10 cellular contexts compared by ENCODE assay signal in the genomic region with DNA sequence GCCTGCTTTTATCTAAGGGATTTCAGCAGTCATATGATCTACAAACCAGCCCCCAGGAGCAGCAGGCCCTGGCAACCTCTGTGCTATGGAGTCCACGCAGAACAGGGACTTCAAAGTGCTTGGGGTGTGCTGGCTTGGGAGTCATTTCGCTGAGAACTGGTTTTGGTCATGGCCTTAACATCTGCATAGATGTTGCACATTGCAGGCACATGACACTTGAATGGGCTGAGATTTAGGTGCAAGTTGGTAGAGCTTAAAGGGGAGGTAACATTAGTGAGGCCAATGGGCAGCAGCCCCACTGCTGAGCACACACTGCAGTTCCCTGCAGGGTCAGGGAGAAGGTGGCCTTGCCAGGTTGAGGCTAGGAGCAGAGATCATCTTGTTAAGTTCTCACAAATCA. TPM values are rescaled to one million over a fixed set of nuclear protein-coding genes. Genes with fewer than 3 reads are reported as not detected.
DNase-seq lines count a peak whose midpoint lies in the region; ATAC-seq and TF ChIP-seq lines count a peak whose summit lies in the region.
"Had no signal": no experiment of that assay in that cellular context is flagged by ENCODE, and none has a peak within 500 bp of the region (broad histone marks: within the 10 kb centered on the region; RNA-seq: fewer than 3 reads in every experiment).

No MANE protein-coding gene starts in this region.

- H3K9me3 Mint-ChIP-seq in CD14-positive monocyte (no peaks in the 10 kb centered on the region), osteocyte (ENCODE audit: unreplicated experiment) (no peaks in the 10 kb centered on the region)

- no peak overlapping the region for H2BK15ac ChIP-seq in IMR-90 (ENCODE audit: low read depth, low read length)

- no peak overlapping the region for H3K4me3 Mint-ChIP-seq in CD14-positive monocyte
- H3K4me3 Mint-ChIP-seq in osteocyte (ENCODE audit: unreplicated experiment): no peak overlapping the region

- H3K9me1 ChIP-seq in IMR-90 (ENCODE audit: insufficient read depth, low read length): peaks cover 26% of the 10 kb centered on the region

- no TSS peak for BruUV-seq in IMR-90 (replicated peaks; lab: Mats Ljungman, UMichigan)

- H2BK120ac ChIP-seq in IMR-90 (ENCODE audit: low read depth, low read length): no peak overlapping the region

- in situ Hi-C loops in IMR-90 (cut with MboI; ENCODE audit: low sequenced_read_pairs): no loop called here

- H4K91ac ChIP-seq in IMR-90 (ENCODE audit: insufficient read depth, low read depth, low read length): no peak overlapping the region

- CTCF ChIA-PET in IMR-90 (lab: Yijun Ruan, JAX) (interaction anchor here (0.8 kb wide), 1 partner anchor 474 kb away, joined by 3 read pairs; no protein-coding TSS in a partner anchor), HEK293T (lab: Yijun Ruan, JAX) (no interaction called here)

- H2BK20ac ChIP-seq in IMR-90 (ENCODE audit: low read depth, low read length): no peak overlapping the region

- peaks cover 30 to 75% of the 10 kb centered on the region in 2 experiments for H3K79me1 ChIP-seq in IMR-90 (ENCODE audit: low read depth in 1 of 2, low read length in 2 of 2)

- dilution Hi-C loops in IMR-90 (cut with HindIII; ENCODE audit: low sequenced_read_pairs, unreplicated experiment): no loop called here

- H3K14ac ChIP-seq in IMR-90 (replicated peaks; ENCODE audit: low read depth, low read length): no peak overlapping the region; the same call in 1 of the 2 replicates

- no peak overlapping the region for H3K18ac ChIP-seq in IMR-90 (ENCODE audit: low read depth, low read length)

- WGBS in IMR-90 (ENCODE audit: extremely low coverage in 2 of 2, insufficient read length in 1 of 2), 2 experiments: no CpG with 5 or more reads among the region's 2 CpGs

- H3K27ac Mint-ChIP-seq in CD14-positive monocyte (peak overlapping the region in 4 of 7 donors; percentile 5 to 48 (median 41)), osteocyte (ENCODE audit: unreplicated experiment) (peak overlapping the region; percentile 12)

- intact Hi-C loops in CD14-positive monocyte (cut with micrococcal nuclease): no loop called here
- intact Hi-C loops in IMR-90 (cut with micrococcal nuclease): no loop called here

- H3K36me3 ChIP-seq in IMR-90 (ENCODE audit: control insufficient read depth, insufficient read depth, low read length): no peaks in the 10 kb centered on the region

- H3K27me3 Mint-ChIP-seq in CD14-positive monocyte (ENCODE audit: low read depth in 3 of 3): peaks cover 0 to 1% (median 1%) of the 10 kb centered on the region in 3 donors
- no peaks in the 10 kb centered on the region for H3K27me3 Mint-ChIP-seq in osteocyte (ENCODE audit: unreplicated experiment)

- H2AK9ac ChIP-seq in IMR-90 (replicated peaks; ENCODE audit: low read depth, low read length, poor library complexity): peak overlapping the region; percentile 39

- no peak overlapping the region for H3K4ac ChIP-seq in IMR-90 (ENCODE audit: low read depth, low read length)

- peaks cover 32% of the 10 kb centered on the region for H4K20me1 ChIP-seq in IMR-90 (ENCODE audit: insufficient read depth, low read length)

- H2AFZ ChIP-seq in IMR-90 (replicated peaks; ENCODE audit: low read length, poor library complexity): no peak overlapping the region

- no peak overlapping the region for H3K27ac ChIP-seq in IMR-90 (ENCODE audit: insufficient read depth, low read length)
- H3K27ac ChIP-seq: C4-2B had no signal

- TF ChIP-seq POLR2A in IMR-90 (IDR thresholded peaks at IDR 0.05; ENCODE audit: low read depth, low read length): no peak

- POLR2A ChIA-PET in IMR-90 (lab: Charles Lee; ENCODE audit: unreplicated experiment): no interaction called here
- POLR2A ChIA-PET in HEK293T (lab: Yijun Ruan, JAX): interaction anchor here (1.2 to 1.6 kb wide), 3 partner anchors 8 to 43 kb away, joined by 3 to 4 read pairs (median 4); partner anchors contain the start of gene RREB1

- DNase-seq in CD14-positive monocyte (ENCODE audit: low spot score) (peak; percentile 16), IMR-90 (no peak), osteocyte (ENCODE audit: extremely low spot score, unreplicated experiment) (peak; percentile 36), cerebellar cortex (ENCODE audit: low spot score) (no peak), H4 (ENCODE audit: low spot score) (no peak), HEK293T (ENCODE audit: extremely low spot score) (no peak)
- DNase-seq: KBM-7; stimulated activated CD4-positive, alpha-beta T cell treated with anti-CD3 and anti-CD28 coated beads, Interleukin-1b, Interleukin-23, amount 100 ng/mL, for 48 hours had no signal

- H3K36me3 Mint-ChIP-seq in CD14-positive monocyte: peaks cover 14 to 29% of the 10 kb centered on the region in 2 donors
- H3K36me3 Mint-ChIP-seq in osteocyte (ENCODE audit: unreplicated experiment): no peaks in the 10 kb centered on the region

- no peak overlapping the region for H3K23ac ChIP-seq in IMR-90 (ENCODE audit: low read depth, low read length)

- peak overlapping the region in 1 of 2 experiments; percentile 1; a peak in 1 of 4 replicates for H4K8ac ChIP-seq in IMR-90 (ENCODE audit: low read depth in 2 of 2, low read length in 2 of 2)

- no peaks in the 10 kb centered on the region for H3K9me3 ChIP-seq in IMR-90 (ENCODE audit: control insufficient read depth, insufficient read depth, low read length)

- peak overlapping the region; percentile 11; the same call in 1 of the 2 replicates for H2AK5ac ChIP-seq in IMR-90 (ENCODE audit: low read depth, low read length)

- H3K4me3 ChIP-seq in IMR-90 (ENCODE audit: insufficient read depth, low read depth, low read length): no peak overlapping the region

- no peak for TF ChIP-seq CTCF in CD14-positive monocyte (IDR thresholded peaks at IDR 0.05)
- no peak for TF ChIP-seq CTCF in IMR-90 (conservative IDR thresholded peaks at IDR 0.05; ENCODE audit: low read depth, low read length)
- TF ChIP-seq CTCF in osteocyte (IDR thresholded peaks at IDR 0.05): no peak

- no peak overlapping the region for H2BK5ac ChIP-seq in IMR-90 (ENCODE audit: low read depth, low read length, poor library complexity, severe bottlenecking)

- H3K4me1 Mint-ChIP-seq in CD14-positive monocyte: peaks cover 77% of the 10 kb centered on the region
- peaks cover 66% of the 10 kb centered on the region for H3K4me1 Mint-ChIP-seq in osteocyte (ENCODE audit: unreplicated experiment)

- H3K9ac ChIP-seq in IMR-90 (ENCODE audit: low read depth, low read length): no peak overlapping the region

- H3K56ac ChIP-seq in IMR-90 (ENCODE audit: extremely low read depth, insufficient read depth, low read length): no peak overlapping the region

- ATAC-seq in IMR-90 (ENCODE audit: low read depth) (no peak), esophagus mucosa (peak; percentile 45)

- H3K27me3 ChIP-seq in IMR-90 (ENCODE audit: control insufficient read depth, insufficient read depth, low read length): no peaks in the 10 kb centered on the region

- no peak overlapping the region for H3K4me2 ChIP-seq in IMR-90 (ENCODE audit: low read depth, low read length)

- no peak for TF ChIP-seq RAD21 in IMR-90 (IDR thresholded peaks at IDR 0.05; ENCODE audit: low read length)

- H4K5ac ChIP-seq in IMR-90 (ENCODE audit: low read depth, low read length): no peak overlapping the region

- H3K4me1 ChIP-seq in IMR-90 (ENCODE audit: control insufficient read depth, insufficient read depth, low read length): peaks cover 28% of the 10 kb centered on the region

TF ChIP-seq in IMR-90, 13 proteins besides CTCF, POLR2A, EP300 and RAD21 (continues in another document):
- TF ChIP-seq MAFK (IDR thresholded peaks at IDR 0.05; ENCODE audit: low read depth, low read length): no peak
- no peak for TF ChIP-seq BHLHE40 (IDR thresholded peaks at IDR 0.05; ENCODE audit: low read depth, low read length)
- TF ChIP-seq, protein P1, sequence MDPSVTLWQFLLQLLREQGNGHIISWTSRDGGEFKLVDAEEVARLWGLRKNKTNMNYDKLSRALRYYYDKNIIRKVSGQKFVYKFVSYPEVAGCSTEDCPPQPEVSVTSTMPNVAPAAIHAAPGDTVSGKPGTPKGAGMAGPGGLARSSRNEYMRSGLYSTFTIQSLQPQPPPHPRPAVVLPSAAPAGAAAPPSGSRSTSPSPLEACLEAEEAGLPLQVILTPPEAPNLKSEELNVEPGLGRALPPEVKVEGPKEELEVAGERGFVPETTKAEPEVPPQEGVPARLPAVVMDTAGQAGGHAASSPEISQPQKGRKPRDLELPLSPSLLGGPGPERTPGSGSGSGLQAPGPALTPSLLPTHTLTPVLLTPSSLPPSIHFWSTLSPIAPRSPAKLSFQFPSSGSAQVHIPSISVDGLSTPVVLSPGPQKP (IDR thresholded peaks at IDR 0.05; ENCODE audit: borderline replicate concordance, low read depth, low read length): no peak
- TF ChIP-seq NFE2L2 (IDR thresholded peaks at IDR 0.05; ENCODE audit: low read depth, low read length): no peak
- TF ChIP-seq SMC3 (IDR thresholded peaks at IDR 0.05; ENCODE audit: low read depth, low read length): no peak
- TF ChIP-seq CHD1 (IDR thresholded peaks at IDR 0.05; ENCODE audit: low read depth, low read length): no peak
- no peak for TF ChIP-seq FOS (IDR thresholded peaks at IDR 0.05; ENCODE audit: low read depth, low read length)

TF ChIP-seq in HEK293T, 16 proteins besides CTCF, POLR2A, EP300 and RAD21:
- no peak for TF ChIP-seq BHLHE40 (IDR thresholded peaks at IDR 0.05; ENCODE audit: borderline replicate concordance)
TF ChIP-seq in HEK293T: peak in this region for 0.

RNA-seq across cellular contexts. Expression of gene RREB1, which starts 43.6 kb away (rescaled TPM):
- 1 to 10 TPM; 2.1 to 5.6 TPM for polyA plus RNA-seq in CD14-positive monocyte
- total RNA-seq in IMR-90 (2012; rRNA removed): 8.4 and 8.6 TPM in 2 replicates
- 4.7 and 14.5 TPM in 2 replicates for polyA plus RNA-seq in IMR-90 (2012; rRNA removed)
- polyA plus RNA-seq in IMR-90 (2012; cell fraction: cytosol; rRNA removed): 2.1 and 2.4 TPM in 2 replicates
- polyA plus RNA-seq in IMR-90 (2012; cell fraction: nucleus; rRNA removed; ENCODE audit: low replicate concordance): 13.2 and 13.5 TPM in 2 replicates
- total RNA-seq in esophagus mucosa: 75.8 TPM
- 29.4 and 29.9 TPM in 2 replicates for total RNA-seq in osteocyte
- 5.3 and 13.0 TPM in 2 replicates for total RNA-seq in H4 (2014; rRNA removed; shearing (Covaris generic))

Comparison
In these comparisons a context has a peak if more than half of its experiments do, and no peak if none do; other contexts are left out.
1. DNase-seq: peak in CD14-positive monocyte (single experiment) and osteocyte (single experiment); none in IMR-90 (single experiment), cerebellar cortex (single experiment), H4 (single experiment) and HEK293T (single experiment).